13 cellular contexts compared by ENCODE assay signal in genomic region chr1:75053207-75053606, GRCh38.
DNase-seq lines count a peak whose midpoint lies in the region; ATAC-seq, FAIRE-seq and TF ChIP-seq lines count a peak whose summit lies in the region.
"Had no signal": no experiment of that assay in that cellular context is flagged by ENCODE, and none has a peak within 500 bp of the region (broad histone marks: within the 10 kb centered on the region; RNA-seq: fewer than 3 reads in every experiment).

No MANE protein-coding gene starts in this region.

- H3K27me3 Mint-ChIP-seq in T-helper 2 cell treated with Interferon-gamma antibody and Interleukin-4, amounts not matched to agents 5 μg/mL and 100 μg/mL, for 36 hours (ENCODE audit: low read depth): no peaks in the 10 kb centered on the region

- no peaks in the 10 kb centered on the region for H3K9me1 ChIP-seq in endothelial cell of umbilical vein (replicated peaks; ENCODE audit: control insufficient read depth, extremely low read depth, insufficient read depth, low read length)

- no peak overlapping the region for H3K27ac Mint-ChIP-seq in T-helper 2 cell treated with Interferon-gamma antibody and Interleukin-4, amounts not matched to agents 5 μg/mL and 100 μg/mL, for 36 hours

- no peaks in the 10 kb centered on the region for H3K9me2 ChIP-seq in OCI-LY1 (ENCODE audit: low read depth, low read length)

- no peaks in the 10 kb centered on the region for H3K9me3 ChIP-seq in BE2C
- H3K9me3 ChIP-seq in OCI-LY1 (ENCODE audit: low read length): no peaks in the 10 kb centered on the region
- H3K9me3 ChIP-seq in endothelial cell of umbilical vein (replicated peaks; ENCODE audit: control insufficient read depth, insufficient read depth, low read length): no peaks in the 10 kb centered on the region

- DNase-seq in BE2C (no peak), endothelial cell of umbilical vein (ENCODE audit: low read depth, low spot score) (peak; percentile 14), amniotic stem cell (lab: John Stamatoyannopoulos, UW) (no peak)
- no peak for DNase-seq in T-helper 2 cell treated with Interferon-gamma antibody and Interleukin-4, amounts not matched to agents 5 μg/mL and 100 μg/mL, for 36 hours (ENCODE audit: low spot score)
- DNase-seq in activated T-cell treated with anti-CD3 and anti-CD28 coated beads, Interleukin-2, amount 50 U/mL, for 48 hours: no peak
- DNase-seq: activated naive CD4-positive, alpha-beta T cell; NCI-H1092; stimulated activated CD4-positive, alpha-beta T cell treated with anti-CD3 and anti-CD28 coated beads, Interleukin-4, amount 100 ng/mL, for 1 hour had no signal

- H3K4me1 ChIP-seq in BE2C (no peaks in the 10 kb centered on the region), OCI-LY1 (ENCODE audit: insufficient read depth, low read length, severe bottlenecking) (no peaks in the 10 kb centered on the region), endothelial cell of umbilical vein (ENCODE audit: control insufficient read depth, extremely low read depth, insufficient read depth, low read length) (no peaks in the 10 kb centered on the region)
- H3K4me1 ChIP-seq: parathyroid adenoma had no signal

- CTCF ChIA-PET in endothelial cell of umbilical vein (lab: Charles Lee): interaction anchor here (1.2 to 1.9 kb wide), 3 partner anchors 82 to 281 kb away, joined by 3 to 5 read pairs (median 5); partner anchors contain the start of gene LHX8

- no peaks in the 10 kb centered on the region for H3F3A ChIP-seq in OCI-LY1 (ENCODE audit: insufficient read depth, low read length)

- no peaks in the 10 kb centered on the region for H3K36me3 ChIP-seq in BE2C
- no peaks in the 10 kb centered on the region for H3K36me3 ChIP-seq in OCI-LY1 (ENCODE audit: insufficient read depth, low read length)
- H3K36me3 ChIP-seq in endothelial cell of umbilical vein (ENCODE audit: control insufficient read depth in 2 of 2, extremely low read depth in 1 of 2, insufficient read depth in 2 of 2, low read length in 2 of 2): no peaks in the 10 kb centered on the region

- BruUV-seq in endothelial cell of umbilical vein (replicated peaks; lab: Mats Ljungman, UMichigan): no TSS peak

- H3K4me1 Mint-ChIP-seq in T-helper 2 cell treated with Interferon-gamma antibody and Interleukin-4, amounts not matched to agents 5 μg/mL and 100 μg/mL, for 36 hours (ENCODE audit: low read depth): no peaks in the 10 kb centered on the region

- no peak overlapping the region for H3K9ac ChIP-seq in OCI-LY1 (ENCODE audit: low read length)
- no peak overlapping the region for H3K9ac ChIP-seq in endothelial cell of umbilical vein (replicated peaks; ENCODE audit: extremely low read depth, insufficient read depth, low read length)
- H3K9ac ChIP-seq: parathyroid adenoma had no signal

- H3K4me3 ChIP-seq in BE2C (ENCODE audit: low read depth, low read length) (no peak overlapping the region), OCI-LY1 (ENCODE audit: low read depth, low read length, poor library complexity, severe bottlenecking) (no peak overlapping the region), endothelial cell of umbilical vein (replicated peaks in 1 of 3; ENCODE audit: insufficient read depth in 1 of 3, low read depth in 1 of 3, low read length in 3 of 3) (no peak overlapping the region)

- no peak for FAIRE-seq in endothelial cell of umbilical vein (lab: Jason Lieb, UNC)
- FAIRE-seq: frontal cortex had no signal

- H3K4me2 ChIP-seq in OCI-LY1 (ENCODE audit: low read length): no peak overlapping the region
- no peak overlapping the region for H3K4me2 ChIP-seq in endothelial cell of umbilical vein (ENCODE audit: insufficient read depth, low read length)

- dilution Hi-C loops in endothelial cell of umbilical vein (cut with MboI; ENCODE audit: extremely low pct_ligation_motif_present, low sequenced_read_pairs): no loop called here

- TF ChIP-seq POLR2A in endothelial cell of umbilical vein (IDR thresholded peaks at IDR 0.05; ENCODE audit: low read depth, low read length): no peak

- H3K27ac ChIP-seq in OCI-LY1 (ENCODE audit: low read depth, low read length, poor library complexity, severe bottlenecking) (no peak overlapping the region), endothelial cell of umbilical vein (ENCODE audit: insufficient read depth, low read depth, low read length) (no peak overlapping the region)
- H3K27ac ChIP-seq: parathyroid adenoma had no signal

- TF ChIP-seq CTCF in BE2C (IDR thresholded peaks at IDR 0.05; ENCODE audit: low read depth, low read length) (peak; percentile 37), OCI-LY1 (IDR thresholded peaks at IDR 0.05; ENCODE audit: low read length) (0 out of 2 replicates have a peak, but pooled peaks have one; percentile 15), endothelial cell of umbilical vein (IDR thresholded peaks at IDR 0.05; ENCODE audit: extremely low read depth in 1 of 2, insufficient read depth in 1 of 2, low read depth in 1 of 2, low read length in 2 of 2) (no peak)

- no peaks in the 10 kb centered on the region for H3K79me2 ChIP-seq in OCI-LY1 (ENCODE audit: insufficient read depth, low read length)
- H3K79me2 ChIP-seq in endothelial cell of umbilical vein (ENCODE audit: control insufficient read depth, insufficient read depth, low read length): no peaks in the 10 kb centered on the region
- H3K79me2 ChIP-seq: parathyroid adenoma had no signal

- intact Hi-C loops in endothelial cell of umbilical vein (cut with micrococcal nuclease): loop anchor here (1.0 kb wide), 1 partner anchor 150 kb away; no protein-coding TSS in a partner anchor

- no peak overlapping the region for H3K4me3 Mint-ChIP-seq in T-helper 2 cell treated with Interferon-gamma antibody and Interleukin-4, amounts not matched to agents 5 μg/mL and 100 μg/mL, for 36 hours

- peaks cover 2% of the 10 kb centered on the region for H3K9me3 Mint-ChIP-seq in T-helper 2 cell treated with Interferon-gamma antibody and Interleukin-4, amounts not matched to agents 5 μg/mL and 100 μg/mL, for 36 hours

- H2AFZ ChIP-seq in OCI-LY1 (ENCODE audit: low read length): no peak overlapping the region
- no peak overlapping the region for H2AFZ ChIP-seq in endothelial cell of umbilical vein (ENCODE audit: low read depth, low read length)
- H2AFZ ChIP-seq: parathyroid adenoma had no signal

- H4K20me1 ChIP-seq in OCI-LY1 (ENCODE audit: insufficient read depth, low read length) (no peaks in the 10 kb centered on the region), endothelial cell of umbilical vein (replicated peaks; ENCODE audit: control insufficient read depth, extremely low read depth, insufficient read depth, low read length) (no peaks in the 10 kb centered on the region)

- ATAC-seq in GM18867 (IDR thresholded peaks at IDR 0.05; ENCODE audit: unreplicated experiment): peak; percentile 64
- ATAC-seq in HG03565 (IDR thresholded peaks at IDR 0.05; ENCODE audit: unreplicated experiment): no peak

- H3K27me3 ChIP-seq in BE2C: no peaks in the 10 kb centered on the region
- no peaks in the 10 kb centered on the region for H3K27me3 ChIP-seq in OCI-LY1 (ENCODE audit: insufficient read depth, low read length)
- no peaks in the 10 kb centered on the region for H3K27me3 ChIP-seq in endothelial cell of umbilical vein (ENCODE audit: control insufficient read depth in 2 of 2, insufficient read depth in 2 of 2, low read length in 2 of 2)

- no peaks in the 10 kb centered on the region for H3K36me3 Mint-ChIP-seq in T-helper 2 cell treated with Interferon-gamma antibody and Interleukin-4, amounts not matched to agents 5 μg/mL and 100 μg/mL, for 36 hours (ENCODE audit: low read depth)

- POLR2A ChIA-PET in endothelial cell of umbilical vein (lab: Charles Lee): no interaction called here

TF ChIP-seq in endothelial cell of umbilical vein, 7 proteins besides CTCF, POLR2A, EP300 and RAD21:
- TF ChIP-seq POLR2AphosphoS5 (IDR thresholded peaks at IDR 0.05; ENCODE audit: insufficient read depth, low read depth, low read length): no peak
- TF ChIP-seq, protein P1, sequence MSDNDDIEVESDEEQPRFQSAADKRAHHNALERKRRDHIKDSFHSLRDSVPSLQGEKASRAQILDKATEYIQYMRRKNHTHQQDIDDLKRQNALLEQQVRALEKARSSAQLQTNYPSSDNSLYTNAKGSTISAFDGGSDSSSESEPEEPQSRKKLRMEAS (IDR thresholded peaks at IDR 0.05; ENCODE audit: insufficient read depth, insufficient read length): no peak
- TF ChIP-seq GATA2 (IDR thresholded peaks at IDR 0.05; ENCODE audit: insufficient read depth, insufficient read length, low read depth, low read length): no peak
- TF ChIP-seq MYC (IDR thresholded peaks at IDR 0.05; ENCODE audit: low read depth, low read length): no peak
- TF ChIP-seq FOS (IDR thresholded peaks at IDR 0.05; ENCODE audit: borderline replicate concordance, insufficient read depth, low read length): no peak
- TF ChIP-seq EZH2 (IDR thresholded peaks at IDR 0.05; ENCODE audit: borderline replicate concordance, low read depth, low read length, severe bottlenecking): no peak
- TF ChIP-seq JUN (IDR thresholded peaks at IDR 0.05; ENCODE audit: borderline replicate concordance, insufficient read depth, insufficient read length, low read depth): no peak

Comparison
In these comparisons a context has a peak if more than half of its experiments do, and no peak if none do; other contexts are left out.
1. CTCF ChIP-seq: peak in BE2C (single experiment) and OCI-LY1 (single experiment); none in endothelial cell of umbilical vein (0 of 2).